ENCODE assay signal across 8 cellular contexts in the genomic region with DNA sequence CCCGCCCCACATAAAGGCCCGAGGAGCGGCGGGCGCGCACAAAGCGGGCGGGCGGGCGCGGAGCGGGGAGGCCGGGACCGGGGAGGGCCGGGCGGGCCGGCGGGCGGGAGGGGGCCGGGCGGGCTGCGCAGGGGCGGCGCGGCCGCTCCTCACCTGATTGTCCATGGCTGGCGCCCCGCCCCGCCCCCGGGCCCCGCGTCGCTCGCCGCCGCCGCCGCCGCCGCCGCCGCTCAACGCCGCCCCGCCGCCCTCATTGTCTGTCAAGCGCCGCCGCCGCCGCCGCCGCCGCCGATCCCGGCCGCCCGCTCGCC. TPM values are rescaled to one million over a fixed set of nuclear protein-coding genes. Genes with fewer than 3 reads are reported as not detected.
DNase-seq lines count a peak whose midpoint lies in the region; TF ChIP-seq lines count a peak whose summit lies in the region.

No MANE protein-coding gene starts in this region.

- no peak overlapping the region for H3K9ac ChIP-seq in H9 (ENCODE audit: extremely low read depth, insufficient read length, low read length)
- H3K9ac ChIP-seq in iPS-15b (ENCODE audit: low read depth, low read length): peak overlapping the region; percentile 73

- H3K23ac ChIP-seq in H9 (ENCODE audit: insufficient read length, low read depth, low read length): no peak overlapping the region

- CTCF ChIA-PET in CD4-positive, alpha-beta memory T cell (lab: Charles Lee; ENCODE audit: partially characterized antibody): no interaction called here

- H4K91ac ChIP-seq in H9 (ENCODE audit: insufficient read length, low read depth, low read length): no peak overlapping the region

- no peak overlapping the region for H2BK120ac ChIP-seq in H9 (ENCODE audit: low read depth, low read length, poor library complexity, severe bottlenecking)

- H3K18ac ChIP-seq in H9 (ENCODE audit: insufficient read length, low read depth, low read length): no peak overlapping the region

- H3K4ac ChIP-seq in H9 (ENCODE audit: low read depth, low read length): no peak overlapping the region

- no peak overlapping the region for H4K5ac ChIP-seq in H9 (ENCODE audit: insufficient read length, low read depth, low read length)

- peaks cover 40% of the 10 kb centered on the region for H3K4me1 ChIP-seq in CD4-positive, alpha-beta memory T cell (ENCODE audit: insufficient read depth, low read length)
- H3K4me1 ChIP-seq in H9 (ENCODE audit: insufficient read depth, low read length) (peaks cover 7% of the 10 kb centered on the region; the same call in 1 of the 2 replicates), SJCRH30 (peaks cover 2% of the 10 kb centered on the region; the same call in 1 of the 2 replicates), iPS-15b (ENCODE audit: control insufficient read depth, insufficient read depth, low read length) (peaks cover 21% of the 10 kb centered on the region), testis (peaks cover 17% of the 10 kb centered on the region)

- H3K14ac ChIP-seq in H9 (ENCODE audit: insufficient read depth, low read length): no peak overlapping the region

- no peaks in the 10 kb centered on the region for H3K27me3 ChIP-seq in CD4-positive, alpha-beta memory T cell (ENCODE audit: insufficient read depth, low read length)
- no peaks in the 10 kb centered on the region for H3K27me3 ChIP-seq in H9 (ENCODE audit: insufficient read depth, low read length)
- no peaks in the 10 kb centered on the region for H3K27me3 ChIP-seq in SJCRH30
- no peaks in the 10 kb centered on the region for H3K27me3 ChIP-seq in iPS-15b (ENCODE audit: control insufficient read depth, insufficient read depth, low read length)
- no peaks in the 10 kb centered on the region for H3K27me3 ChIP-seq in testis

- H3K56ac ChIP-seq in H9 (ENCODE audit: insufficient read length, low read depth, low read length): no peak overlapping the region

- no peak overlapping the region for H2BK15ac ChIP-seq in H9 (ENCODE audit: low read depth, low read length)

- no peak overlapping the region for H2AFZ ChIP-seq in H9 (ENCODE audit: low read length)

- peaks cover 0 to 2% of the 10 kb centered on the region in 2 donors for H3K27me3 Mint-ChIP-seq in CD4-positive, alpha-beta memory T cell
- peaks cover 24% of the 10 kb centered on the region for H3K27me3 Mint-ChIP-seq in H9 (ENCODE audit: low read depth)

- intact Hi-C loops in CD4-positive, alpha-beta memory T cell (cut with micrococcal nuclease): no loop called here
- intact Hi-C loops in testis (cut with DNase I; ENCODE audit: low total_unique reads): loop anchor here (5.0 kb wide), 1 partner anchor 57 kb away; no protein-coding TSS in a partner anchor

- H4K20me1 ChIP-seq in H9 (ENCODE audit: control insufficient read depth, insufficient read depth, insufficient read length): no peaks in the 10 kb centered on the region

- H3K36me3 Mint-ChIP-seq in CD4-positive, alpha-beta memory T cell: peaks cover 0 to 9% of the 10 kb centered on the region in 2 donors
- peaks cover 3 to 19% (median 9%) of the 10 kb centered on the region in 3 experiments; a peak in 6 of 7 replicates for H3K36me3 Mint-ChIP-seq in H9 (ENCODE audit: insufficient read depth in 1 of 3, low read depth in 3 of 3)

- POLR2A ChIA-PET in CD4-positive, alpha-beta memory T cell (lab: Charles Lee; ENCODE audit: partially characterized antibody): no interaction called here

- H3K4me3 ChIP-seq in CD4-positive, alpha-beta memory T cell (ENCODE audit: low read length in 2 of 2): peak overlapping the region in 1 of 2 donors; percentile 54
- peak overlapping the region; percentile 80 for H3K4me3 ChIP-seq in SJCRH30
- H3K4me3 ChIP-seq in iPS-15b (ENCODE audit: low read depth, low read length): peak overlapping the region; percentile 82
- peak overlapping the region; percentile 66 to 74 for H3K4me3 ChIP-seq in testis

- no peak for DNase-seq in CD4-positive, alpha-beta memory T cell
- DNase-seq in H9 (no peak), SJCRH30 (no peak), testis (no peak), NCI-H526 treated with DMSO at 0.1 percent for 48 hours (lab: John Stamatoyannopoulos, UW) (no peak), NCI-H2029 treated with DMSO at 0.1 percent for 48 hours (lab: John Stamatoyannopoulos, UW) (no peak), AG08395 (ENCODE audit: low spot score) (no peak)

- H3T11ph ChIP-seq in H9 (ENCODE audit: low read length): no peak overlapping the region

- no peak overlapping the region for H2AK5ac ChIP-seq in H9 (ENCODE audit: insufficient read length, low read length)

- no peak overlapping the region for H2BK20ac ChIP-seq in H9 (ENCODE audit: low read depth, low read length, poor library complexity, severe bottlenecking)

- H3K4me3 Mint-ChIP-seq in CD4-positive, alpha-beta memory T cell: peak overlapping the region in 3 of 8 donors; percentile 38 to 62 (median 54)
- peak overlapping the region; percentile 66 to 91; a peak in 3 of 5 replicates for H3K4me3 Mint-ChIP-seq in H9

- H3K23me2 ChIP-seq in H9 (ENCODE audit: insufficient read length, low read depth, low read length, poor library complexity, severe bottlenecking): peaks cover 7% of the 10 kb centered on the region

- peaks cover 20% of the 10 kb centered on the region for H3K79me1 ChIP-seq in H9 (ENCODE audit: insufficient read depth, low read depth, low read length, poor library complexity, severe bottlenecking)

- no peak overlapping the region for H2BK12ac ChIP-seq in H9 (ENCODE audit: insufficient read length, low read depth, low read length)

- no peaks in the 10 kb centered on the region for H3K9me3 ChIP-seq in CD4-positive, alpha-beta memory T cell (ENCODE audit: control insufficient read depth in 1 of 2, low read length in 2 of 2)
- H3K9me3 ChIP-seq in H9 (ENCODE audit: control insufficient read depth, low read depth, low read length): no peaks in the 10 kb centered on the region
- no peaks in the 10 kb centered on the region; the same call in 1 of the 2 replicates for H3K9me3 ChIP-seq in SJCRH30 (replicated peaks)
- no peaks in the 10 kb centered on the region for H3K9me3 ChIP-seq in iPS-15b (ENCODE audit: control insufficient read depth, insufficient read depth, low read length)
- no peaks in the 10 kb centered on the region for H3K9me3 ChIP-seq in testis

- no peak overlapping the region for H2BK5ac ChIP-seq in H9 (ENCODE audit: insufficient read length, low read length)

- H3K9me3 Mint-ChIP-seq in CD4-positive, alpha-beta memory T cell: peaks cover 0 to 2% (median 0%) of the 10 kb centered on the region in 8 donors
- peaks cover 12 to 15% of the 10 kb centered on the region in 2 experiments; a peak in 3 of 5 replicates for H3K9me3 Mint-ChIP-seq in H9

- peak overlapping the region; percentile 59 for H3K27ac ChIP-seq in CD4-positive, alpha-beta memory T cell (ENCODE audit: low read depth, low read length)
- H3K27ac ChIP-seq in H9 (ENCODE audit: insufficient read length, low read depth, low read length): no peak overlapping the region
- peak overlapping the region; percentile 22; the same call in 1 of the 2 replicates for H3K27ac ChIP-seq in SJCRH30
- peak overlapping the region; percentile 55 to 75 for H3K27ac ChIP-seq in testis

- H3K4me2 ChIP-seq in H9 (ENCODE audit: insufficient read depth, insufficient read length, low read length): peak overlapping the region; percentile 92

- H3K79me2 ChIP-seq in H9 (ENCODE audit: insufficient read depth, low read length): peaks cover 40% of the 10 kb centered on the region; the same call in 1 of the 2 replicates

- TF ChIP-seq CTCF in H9 (conservative IDR thresholded peaks at IDR 0.05): no peak
- no peak for TF ChIP-seq CTCF in testis (IDR thresholded peaks at IDR 0.05)

- H4K8ac ChIP-seq in H9 (replicated peaks; ENCODE audit: insufficient read length, low read depth, low read length): no peak overlapping the region

- H3K27ac Mint-ChIP-seq in CD4-positive, alpha-beta memory T cell: no peak overlapping the region
- no peak overlapping the region for H3K27ac Mint-ChIP-seq in H9

- no CpG with 5 or more reads among the region's 59 CpGs for WGBS in H9 (ENCODE audit: extremely low coverage, insufficient read length, low lambda C conversion rate)
- 1% methylated on average over 33 of the region's 59 CpGs; no CpG with 5 or more reads in 1 of the 2 donors for WGBS in testis, 2 donors

- peaks cover 31 to 49% (median 38%) of the 10 kb centered on the region in 4 donors for H3K4me1 Mint-ChIP-seq in CD4-positive, alpha-beta memory T cell
- H3K4me1 Mint-ChIP-seq in H9: peaks cover 33 to 43% of the 10 kb centered on the region in 2 experiments

- no peak for TF ChIP-seq POLR2A in testis (IDR thresholded peaks at IDR 0.05)

- no peaks in the 10 kb centered on the region for H3K36me3 ChIP-seq in CD4-positive, alpha-beta memory T cell (ENCODE audit: insufficient read depth, low read length)
- H3K36me3 ChIP-seq in SJCRH30 (no peaks in the 10 kb centered on the region), iPS-15b (ENCODE audit: control insufficient read depth, insufficient read depth, low read length) (peaks cover 4% of the 10 kb centered on the region), testis (ENCODE audit: low read depth, missing control alignments) (no peaks in the 10 kb centered on the region)

RNA-seq across cellular contexts. Expression of gene MLLT1, which starts 0.2 kb away (rescaled TPM):
- total RNA-seq in CD4-positive, alpha-beta memory T cell: 10 to 100 TPM; 41.1 to 41.7 TPM
- polyA plus RNA-seq in CD4-positive, alpha-beta memory T cell: 1 to 10 TPM in 1 of 2 donors, under 1 TPM in 1; 0.50 to 2.0 TPM
- total RNA-seq in H9 (2021) (54.9 and 56.9 TPM in 2 replicates), testis (10 to 100 TPM; 17.3 to 22.4 TPM)
- 23.3 and 23.8 TPM in 2 replicates for total RNA-seq in SJCRH30 (2014; rRNA removed; shearing (Covaris generic))
- polyA plus RNA-seq in testis (ENCODE audit: insufficient read depth, low read depth, low replicate concordance): 32.0 TPM

RNA-seq across cellular contexts. Expression of gene ACER1, which starts 53.8 kb away (rescaled TPM):
- total RNA-seq in CD4-positive, alpha-beta memory T cell: 1 to 10 TPM in 1 of 2 experiments, under 1 TPM in 1; 0.67 to 1.3 TPM
- 1 to 10 TPM in 1 of 2 donors, under 1 TPM in 1; 0.90 to 1.1 TPM for polyA plus RNA-seq in CD4-positive, alpha-beta memory T cell
- total RNA-seq in H9 (2021) (not detected in 2 replicates), testis (under 1 TPM; 0.39 to 0.99 TPM)
- total RNA-seq in SJCRH30 (2014; rRNA removed; shearing (Covaris generic)): not detected in 2 replicates
- polyA plus RNA-seq in testis (ENCODE audit: insufficient read depth, low read depth, low replicate concordance): 1.0 TPM
